In the genomic region with DNA sequence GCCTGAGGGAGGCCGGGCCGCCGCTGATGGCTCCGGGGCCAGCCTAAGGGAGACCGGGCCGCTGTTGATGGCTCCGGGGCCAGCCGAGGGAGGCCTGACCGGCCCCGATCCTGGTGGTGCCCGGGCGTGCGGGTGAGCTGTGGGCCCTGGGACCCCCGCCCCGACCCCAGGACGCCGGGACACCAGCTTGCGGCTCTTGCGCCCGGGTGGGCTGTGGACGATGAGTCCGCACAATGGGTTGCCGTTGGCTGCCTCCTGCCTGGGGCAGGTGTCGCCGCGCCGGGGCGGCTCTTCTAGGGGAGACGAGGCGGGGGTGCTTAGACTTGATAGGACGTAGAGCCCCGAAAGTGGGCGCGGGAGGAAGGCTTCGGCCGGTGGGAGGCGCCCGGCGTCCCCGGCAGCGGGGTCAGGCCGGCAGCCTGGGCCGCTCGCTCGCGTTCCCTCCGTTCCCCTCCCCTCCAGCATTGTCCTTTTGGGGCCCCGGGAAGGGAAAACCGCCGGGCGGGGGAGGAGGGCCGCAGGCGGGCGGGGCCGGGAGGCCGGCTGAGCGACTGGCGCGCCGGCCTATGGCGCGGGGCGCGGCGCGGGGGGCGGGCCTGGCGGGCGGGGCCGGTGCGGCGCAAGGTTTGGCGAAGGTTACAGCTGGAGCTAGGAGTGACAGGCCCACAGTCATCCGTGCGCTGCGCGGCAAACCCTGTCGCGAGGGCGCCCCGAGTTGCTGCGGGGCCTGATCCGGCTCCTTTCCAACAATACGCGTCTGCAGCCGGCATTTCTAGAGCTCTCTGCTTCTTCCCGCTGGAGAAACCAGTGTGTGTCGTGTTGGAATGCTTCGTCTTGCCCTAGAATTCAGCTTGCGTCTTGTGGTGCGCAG, we compare ENCODE assay signal across 1 cellular context.
TF ChIP-seq lines count a peak whose summit lies in the region.

No MANE protein-coding gene starts in this region.

TF ChIP-seq in GM12878, 131 proteins besides CTCF, POLR2A, EP300 and RAD21 (continued from another document and continues in another):
- TF ChIP-seq EED (IDR thresholded peaks at IDR 0.05; ENCODE audit: low read depth) = no peak
- TF ChIP-seq, protein P1, sequence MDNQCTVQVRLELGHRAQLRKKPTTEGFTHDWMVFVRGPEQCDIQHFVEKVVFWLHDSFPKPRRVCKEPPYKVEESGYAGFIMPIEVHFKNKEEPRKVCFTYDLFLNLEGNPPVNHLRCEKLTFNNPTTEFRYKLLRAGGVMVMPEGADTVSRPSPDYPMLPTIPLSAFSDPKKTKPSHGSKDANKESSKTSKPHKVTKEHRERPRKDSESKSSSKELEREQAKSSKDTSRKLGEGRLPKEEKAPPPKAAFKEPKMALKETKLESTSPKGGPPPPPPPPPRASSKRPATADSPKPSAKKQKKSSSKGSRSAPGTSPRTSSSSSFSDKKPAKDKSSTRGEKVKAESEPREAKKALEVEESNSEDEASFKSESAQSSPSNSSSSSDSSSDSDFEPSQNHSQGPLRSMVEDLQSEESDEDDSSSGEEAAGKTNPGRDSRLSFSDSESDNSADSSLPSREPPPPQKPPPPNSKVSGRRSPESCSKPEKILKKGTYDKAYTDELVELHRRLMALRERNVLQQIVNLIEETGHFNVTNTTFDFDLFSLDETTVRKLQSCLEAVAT (IDR thresholded peaks at IDR 0.05) = no peak
- no peak for TF ChIP-seq GATAD2B (conservative IDR thresholded peaks at IDR 0.05; ENCODE audit: low read depth)
- TF ChIP-seq PAX5 (IDR thresholded peaks at IDR 0.05; ENCODE audit: borderline replicate concordance, low read depth, low read length) = 0 out of 2 replicates have a peak, but pooled peaks have one; percentile 34
- TF ChIP-seq, protein P2, sequence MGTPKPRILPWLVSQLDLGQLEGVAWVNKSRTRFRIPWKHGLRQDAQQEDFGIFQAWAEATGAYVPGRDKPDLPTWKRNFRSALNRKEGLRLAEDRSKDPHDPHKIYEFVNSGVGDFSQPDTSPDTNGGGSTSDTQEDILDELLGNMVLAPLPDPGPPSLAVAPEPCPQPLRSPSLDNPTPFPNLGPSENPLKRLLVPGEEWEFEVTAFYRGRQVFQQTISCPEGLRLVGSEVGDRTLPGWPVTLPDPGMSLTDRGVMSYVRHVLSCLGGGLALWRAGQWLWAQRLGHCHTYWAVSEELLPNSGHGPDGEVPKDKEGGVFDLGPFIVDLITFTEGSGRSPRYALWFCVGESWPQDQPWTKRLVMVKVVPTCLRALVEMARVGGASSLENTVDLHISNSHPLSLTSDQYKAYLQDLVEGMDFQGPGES (IDR thresholded peaks at IDR 0.05) = no peak
- TF ChIP-seq HCFC1 (IDR thresholded peaks at IDR 0.05; ENCODE audit: low read length) = 0 out of 2 replicates have a peak, but pooled peaks have one; percentile 13
- TF ChIP-seq ZNF384 (IDR thresholded peaks at IDR 0.05; ENCODE audit: borderline replicate concordance, low read depth, low read length) = no peak
- TF ChIP-seq EZH2 (IDR thresholded peaks at IDR 0.05; ENCODE audit: borderline replicate concordance, control insufficient read depth, low read depth, low read length) = no peak
- no peak for TF ChIP-seq SMARCA5 (IDR thresholded peaks at IDR 0.05)
- TF ChIP-seq, protein P3, sequence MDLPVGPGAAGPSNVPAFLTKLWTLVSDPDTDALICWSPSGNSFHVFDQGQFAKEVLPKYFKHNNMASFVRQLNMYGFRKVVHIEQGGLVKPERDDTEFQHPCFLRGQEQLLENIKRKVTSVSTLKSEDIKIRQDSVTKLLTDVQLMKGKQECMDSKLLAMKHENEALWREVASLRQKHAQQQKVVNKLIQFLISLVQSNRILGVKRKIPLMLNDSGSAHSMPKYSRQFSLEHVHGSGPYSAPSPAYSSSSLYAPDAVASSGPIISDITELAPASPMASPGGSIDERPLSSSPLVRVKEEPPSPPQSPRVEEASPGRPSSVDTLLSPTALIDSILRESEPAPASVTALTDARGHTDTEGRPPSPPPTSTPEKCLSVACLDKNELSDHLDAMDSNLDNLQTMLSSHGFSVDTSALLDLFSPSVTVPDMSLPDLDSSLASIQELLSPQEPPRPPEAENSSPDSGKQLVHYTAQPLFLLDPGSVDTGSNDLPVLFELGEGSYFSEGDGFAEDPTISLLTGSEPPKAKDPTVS (IDR thresholded peaks at IDR 0.05; ENCODE audit: low read depth, low read length) = no peak
- TF ChIP-seq, protein P4, sequence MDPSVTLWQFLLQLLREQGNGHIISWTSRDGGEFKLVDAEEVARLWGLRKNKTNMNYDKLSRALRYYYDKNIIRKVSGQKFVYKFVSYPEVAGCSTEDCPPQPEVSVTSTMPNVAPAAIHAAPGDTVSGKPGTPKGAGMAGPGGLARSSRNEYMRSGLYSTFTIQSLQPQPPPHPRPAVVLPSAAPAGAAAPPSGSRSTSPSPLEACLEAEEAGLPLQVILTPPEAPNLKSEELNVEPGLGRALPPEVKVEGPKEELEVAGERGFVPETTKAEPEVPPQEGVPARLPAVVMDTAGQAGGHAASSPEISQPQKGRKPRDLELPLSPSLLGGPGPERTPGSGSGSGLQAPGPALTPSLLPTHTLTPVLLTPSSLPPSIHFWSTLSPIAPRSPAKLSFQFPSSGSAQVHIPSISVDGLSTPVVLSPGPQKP (IDR thresholded peaks at IDR 0.05; ENCODE audit: low read depth, low read length) = no peak
- TF ChIP-seq POLR2AphosphoS5 (IDR thresholded peaks at IDR 0.05; ENCODE audit: low read length) = peak; percentile 58; the same call in 1 of the 2 replicates
- TF ChIP-seq, protein P5, sequence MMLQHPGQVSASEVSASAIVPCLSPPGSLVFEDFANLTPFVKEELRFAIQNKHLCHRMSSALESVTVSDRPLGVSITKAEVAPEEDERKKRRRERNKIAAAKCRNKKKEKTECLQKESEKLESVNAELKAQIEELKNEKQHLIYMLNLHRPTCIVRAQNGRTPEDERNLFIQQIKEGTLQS (IDR thresholded peaks at IDR 0.05; ENCODE audit: borderline replicate concordance, extremely low read depth, low read depth, low read length) = no peak
- TF ChIP-seq SIN3A (IDR thresholded peaks at IDR 0.05; ENCODE audit: low read depth, low read length) = peak; percentile 46; the same call in 1 of the 2 replicates
- no peak for TF ChIP-seq JUNB (IDR thresholded peaks at IDR 0.05)
- TF ChIP-seq RUNX3 (IDR thresholded peaks at IDR 0.05; ENCODE audit: low read length) = peak; percentile 44
- no peak for TF ChIP-seq RFX5 (IDR thresholded peaks at IDR 0.05; ENCODE audit: low read depth, low read length)
- TF ChIP-seq, protein P6, sequence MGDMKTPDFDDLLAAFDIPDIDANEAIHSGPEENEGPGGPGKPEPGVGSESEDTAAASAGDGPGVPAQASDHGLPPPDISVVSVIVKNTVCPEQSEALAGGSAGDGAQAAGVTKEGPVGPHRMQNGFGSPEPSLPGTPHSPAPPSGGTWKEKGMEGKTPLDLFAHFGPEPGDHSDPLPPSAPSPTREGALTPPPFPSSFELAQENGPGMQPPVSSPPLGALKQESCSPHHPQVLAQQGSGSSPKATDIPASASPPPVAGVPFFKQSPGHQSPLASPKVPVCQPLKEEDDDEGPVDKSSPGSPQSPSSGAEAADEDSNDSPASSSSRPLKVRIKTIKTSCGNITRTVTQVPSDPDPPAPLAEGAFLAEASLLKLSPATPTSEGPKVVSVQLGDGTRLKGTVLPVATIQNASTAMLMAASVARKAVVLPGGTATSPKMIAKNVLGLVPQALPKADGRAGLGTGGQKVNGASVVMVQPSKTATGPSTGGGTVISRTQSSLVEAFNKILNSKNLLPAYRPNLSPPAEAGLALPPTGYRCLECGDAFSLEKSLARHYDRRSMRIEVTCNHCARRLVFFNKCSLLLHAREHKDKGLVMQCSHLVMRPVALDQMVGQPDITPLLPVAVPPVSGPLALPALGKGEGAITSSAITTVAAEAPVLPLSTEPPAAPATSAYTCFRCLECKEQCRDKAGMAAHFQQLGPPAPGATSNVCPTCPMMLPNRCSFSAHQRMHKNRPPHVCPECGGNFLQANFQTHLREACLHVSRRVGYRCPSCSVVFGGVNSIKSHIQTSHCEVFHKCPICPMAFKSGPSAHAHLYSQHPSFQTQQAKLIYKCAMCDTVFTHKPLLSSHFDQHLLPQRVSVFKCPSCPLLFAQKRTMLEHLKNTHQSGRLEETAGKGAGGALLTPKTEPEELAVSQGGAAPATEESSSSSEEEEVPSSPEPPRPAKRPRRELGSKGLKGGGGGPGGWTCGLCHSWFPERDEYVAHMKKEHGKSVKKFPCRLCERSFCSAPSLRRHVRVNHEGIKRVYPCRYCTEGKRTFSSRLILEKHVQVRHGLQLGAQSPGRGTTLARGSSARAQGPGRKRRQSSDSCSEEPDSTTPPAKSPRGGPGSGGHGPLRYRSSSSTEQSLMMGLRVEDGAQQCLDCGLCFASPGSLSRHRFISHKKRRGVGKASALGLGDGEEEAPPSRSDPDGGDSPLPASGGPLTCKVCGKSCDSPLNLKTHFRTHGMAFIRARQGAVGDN (IDR thresholded peaks at IDR 0.05) = no peak
- TF ChIP-seq SMC3 (IDR thresholded peaks at IDR 0.05; ENCODE audit: borderline replicate concordance, low read length) = peak; percentile 29; the same call in 1 of the 2 replicates
- TF ChIP-seq, protein P7, sequence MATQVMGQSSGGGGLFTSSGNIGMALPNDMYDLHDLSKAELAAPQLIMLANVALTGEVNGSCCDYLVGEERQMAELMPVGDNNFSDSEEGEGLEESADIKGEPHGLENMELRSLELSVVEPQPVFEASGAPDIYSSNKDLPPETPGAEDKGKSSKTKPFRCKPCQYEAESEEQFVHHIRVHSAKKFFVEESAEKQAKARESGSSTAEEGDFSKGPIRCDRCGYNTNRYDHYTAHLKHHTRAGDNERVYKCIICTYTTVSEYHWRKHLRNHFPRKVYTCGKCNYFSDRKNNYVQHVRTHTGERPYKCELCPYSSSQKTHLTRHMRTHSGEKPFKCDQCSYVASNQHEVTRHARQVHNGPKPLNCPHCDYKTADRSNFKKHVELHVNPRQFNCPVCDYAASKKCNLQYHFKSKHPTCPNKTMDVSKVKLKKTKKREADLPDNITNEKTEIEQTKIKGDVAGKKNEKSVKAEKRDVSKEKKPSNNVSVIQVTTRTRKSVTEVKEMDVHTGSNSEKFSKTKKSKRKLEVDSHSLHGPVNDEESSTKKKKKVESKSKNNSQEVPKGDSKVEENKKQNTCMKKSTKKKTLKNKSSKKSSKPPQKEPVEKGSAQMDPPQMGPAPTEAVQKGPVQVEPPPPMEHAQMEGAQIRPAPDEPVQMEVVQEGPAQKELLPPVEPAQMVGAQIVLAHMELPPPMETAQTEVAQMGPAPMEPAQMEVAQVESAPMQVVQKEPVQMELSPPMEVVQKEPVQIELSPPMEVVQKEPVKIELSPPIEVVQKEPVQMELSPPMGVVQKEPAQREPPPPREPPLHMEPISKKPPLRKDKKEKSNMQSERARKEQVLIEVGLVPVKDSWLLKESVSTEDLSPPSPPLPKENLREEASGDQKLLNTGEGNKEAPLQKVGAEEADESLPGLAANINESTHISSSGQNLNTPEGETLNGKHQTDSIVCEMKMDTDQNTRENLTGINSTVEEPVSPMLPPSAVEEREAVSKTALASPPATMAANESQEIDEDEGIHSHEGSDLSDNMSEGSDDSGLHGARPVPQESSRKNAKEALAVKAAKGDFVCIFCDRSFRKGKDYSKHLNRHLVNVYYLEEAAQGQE (IDR thresholded peaks at IDR 0.05; ENCODE audit: low read depth, low read length) = no peak
- 0 out of 2 replicates have a peak, but pooled peaks have one; percentile 6 for TF ChIP-seq NR2F1 (conservative IDR thresholded peaks at IDR 0.05)
- TF ChIP-seq EGR1 (IDR thresholded peaks at IDR 0.05; ENCODE audit: borderline replicate concordance in 1 of 2, low read depth in 2 of 2, low read length in 2 of 2) = peak in 1 of 2 experiments; percentile 83; a peak in 1 of 3 replicates
- TF ChIP-seq, protein P8, sequence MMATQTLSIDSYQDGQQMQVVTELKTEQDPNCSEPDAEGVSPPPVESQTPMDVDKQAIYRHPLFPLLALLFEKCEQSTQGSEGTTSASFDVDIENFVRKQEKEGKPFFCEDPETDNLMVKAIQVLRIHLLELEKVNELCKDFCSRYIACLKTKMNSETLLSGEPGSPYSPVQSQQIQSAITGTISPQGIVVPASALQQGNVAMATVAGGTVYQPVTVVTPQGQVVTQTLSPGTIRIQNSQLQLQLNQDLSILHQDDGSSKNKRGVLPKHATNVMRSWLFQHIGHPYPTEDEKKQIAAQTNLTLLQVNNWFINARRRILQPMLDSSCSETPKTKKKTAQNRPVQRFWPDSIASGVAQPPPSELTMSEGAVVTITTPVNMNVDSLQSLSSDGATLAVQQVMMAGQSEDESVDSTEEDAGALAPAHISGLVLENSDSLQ (IDR thresholded peaks at IDR 0.05) = peak; percentile 93
- TF ChIP-seq, protein P9, sequence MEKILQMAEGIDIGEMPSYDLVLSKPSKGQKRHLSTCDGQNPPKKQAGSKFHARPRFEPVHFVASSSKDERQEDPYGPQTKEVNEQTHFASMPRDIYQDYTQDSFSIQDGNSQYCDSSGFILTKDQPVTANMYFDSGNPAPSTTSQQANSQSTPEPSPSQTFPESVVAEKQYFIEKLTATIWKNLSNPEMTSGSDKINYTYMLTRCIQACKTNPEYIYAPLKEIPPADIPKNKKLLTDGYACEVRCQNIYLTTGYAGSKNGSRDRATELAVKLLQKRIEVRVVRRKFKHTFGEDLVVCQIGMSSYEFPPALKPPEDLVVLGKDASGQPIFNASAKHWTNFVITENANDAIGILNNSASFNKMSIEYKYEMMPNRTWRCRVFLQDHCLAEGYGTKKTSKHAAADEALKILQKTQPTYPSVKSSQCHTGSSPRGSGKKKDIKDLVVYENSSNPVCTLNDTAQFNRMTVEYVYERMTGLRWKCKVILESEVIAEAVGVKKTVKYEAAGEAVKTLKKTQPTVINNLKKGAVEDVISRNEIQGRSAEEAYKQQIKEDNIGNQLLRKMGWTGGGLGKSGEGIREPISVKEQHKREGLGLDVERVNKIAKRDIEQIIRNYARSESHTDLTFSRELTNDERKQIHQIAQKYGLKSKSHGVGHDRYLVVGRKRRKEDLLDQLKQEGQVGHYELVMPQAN (conservative IDR thresholded peaks at IDR 0.05) = peak; percentile 84
- TF ChIP-seq ZBED1 (IDR thresholded peaks at IDR 0.05; ENCODE audit: borderline replicate concordance) = no peak
- TF ChIP-seq BACH1 (IDR thresholded peaks at IDR 0.05; ENCODE audit: borderline replicate concordance) = no peak
- TF ChIP-seq, protein P10, sequence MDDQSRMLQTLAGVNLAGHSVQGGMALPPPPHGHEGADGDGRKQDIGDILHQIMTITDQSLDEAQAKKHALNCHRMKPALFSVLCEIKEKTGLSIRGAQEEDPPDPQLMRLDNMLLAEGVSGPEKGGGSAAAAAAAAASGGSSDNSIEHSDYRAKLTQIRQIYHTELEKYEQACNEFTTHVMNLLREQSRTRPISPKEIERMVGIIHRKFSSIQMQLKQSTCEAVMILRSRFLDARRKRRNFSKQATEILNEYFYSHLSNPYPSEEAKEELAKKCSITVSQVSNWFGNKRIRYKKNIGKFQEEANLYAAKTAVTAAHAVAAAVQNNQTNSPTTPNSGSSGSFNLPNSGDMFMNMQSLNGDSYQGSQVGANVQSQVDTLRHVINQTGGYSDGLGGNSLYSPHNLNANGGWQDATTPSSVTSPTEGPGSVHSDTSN (IDR thresholded peaks at IDR 0.05; ENCODE audit: insufficient replicate concordance, low read depth, low read length) = peak; percentile 93
